Comparison of ENCODE assay signal across 8 cellular contexts in the genomic region with DNA sequence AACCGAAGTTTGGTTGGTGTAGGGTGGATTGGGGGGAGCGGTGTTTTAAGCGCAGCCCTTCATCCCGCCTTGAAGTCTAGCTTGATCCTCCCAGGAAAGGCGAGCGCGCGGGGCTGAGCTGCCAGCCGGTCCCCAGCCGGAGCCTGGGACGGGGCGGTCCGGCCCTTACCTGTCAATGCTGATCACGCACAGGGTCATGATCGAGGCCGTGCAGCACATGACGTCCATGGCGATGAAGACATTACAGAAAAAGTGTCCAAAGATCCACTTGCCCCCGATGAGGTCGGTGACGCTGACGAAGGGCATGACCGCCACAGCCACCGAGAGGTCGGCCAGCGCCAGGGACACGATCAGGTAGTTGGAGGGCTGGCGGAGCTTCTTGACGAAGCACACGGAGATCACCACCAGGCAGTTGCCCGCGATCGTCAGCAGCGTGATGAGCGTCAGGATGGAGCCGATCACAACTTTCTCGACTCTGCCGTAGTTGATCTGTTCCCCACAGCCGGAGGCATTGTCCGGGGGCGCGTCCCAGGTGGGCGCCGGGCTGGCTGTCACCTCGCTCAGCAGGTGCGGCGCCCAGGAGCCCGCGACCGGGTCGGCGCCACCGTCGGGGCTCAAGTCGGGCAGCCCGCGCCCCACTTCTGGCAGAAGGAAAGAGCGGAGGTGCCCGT.
DNase-seq lines count a peak whose midpoint lies in the region; ATAC-seq and TF ChIP-seq lines count a peak whose summit lies in the region.

No MANE protein-coding gene starts in this region.

- no peak overlapping the region for H3K27ac Mint-ChIP-seq in activated naive CD4-positive, alpha-beta T cell treated with anti-CD3 and anti-CD28 coated beads, Interleukin-2, amount 10 ng/mL, durations not matched to agents 7 days and 5 days
- no peak overlapping the region for H3K27ac Mint-ChIP-seq in stimulated activated naive CD8-positive, alpha-beta T cell treated with anti-CD3 and anti-CD28 coated beads, Interleukin-15, Interleukin-2, amounts not matched to agents 100 ng/mL and 50 ng/mL, for 24 hours

- peak overlapping the region in 1 of 2 experiments; percentile 56; a peak in 2 of 4 replicates for H3K4me3 ChIP-seq in DND-41 (ENCODE audit: low read depth in 1 of 2, low read length in 2 of 2)

- no peaks in the 10 kb centered on the region for H3K79me2 ChIP-seq in DND-41 (ENCODE audit: insufficient read depth, low read length)

- CTCF ChIA-PET in activated naive CD4-positive, alpha-beta T cell treated with anti-CD3 and anti-CD28 coated beads, Interleukin-2, amount 10 ng/mL, durations not matched to agents 7 days and 5 days (lab: Charles Lee) = interaction anchor here (0.7 to 1.0 kb wide), 2 partner anchors 9 to 54 kb away, joined by 3 to 6 read pairs; no protein-coding TSS in a partner anchor

- H3K4me1 ChIP-seq in DND-41 (ENCODE audit: insufficient read depth, low read length) = peaks cover 14% of the 10 kb centered on the region

- H3K9ac ChIP-seq in DND-41 (ENCODE audit: low read depth, low read length) = peak overlapping the region; percentile 36; the same call in 1 of the 2 replicates

- no peaks in the 10 kb centered on the region for H3K9me3 ChIP-seq in DND-41 (ENCODE audit: insufficient read depth, low read length, severe bottlenecking)

- DNase-seq in DND-41 (no peak), iPS-NIHi11 (ENCODE audit: low spot score) (peak; percentile 15), MV-4-11 (lab: John Stamatoyannopoulos, UW) (no peak)
- DNase-seq in activated naive CD4-positive, alpha-beta T cell treated with anti-CD3 and anti-CD28 coated beads, Interleukin-2, amount 10 ng/mL, durations not matched to agents 7 days and 5 days = peak; percentile 24

- no peaks in the 10 kb centered on the region for H3K36me3 Mint-ChIP-seq in activated naive CD4-positive, alpha-beta T cell treated with anti-CD3 and anti-CD28 coated beads, Interleukin-2, amount 10 ng/mL, durations not matched to agents 7 days and 5 days
- H3K36me3 Mint-ChIP-seq in stimulated activated naive CD8-positive, alpha-beta T cell treated with anti-CD3 and anti-CD28 coated beads, Interleukin-15, Interleukin-2, amounts not matched to agents 100 ng/mL and 50 ng/mL, for 24 hours (ENCODE audit: low read depth) = no peaks in the 10 kb centered on the region

- H3K27me3 ChIP-seq in DND-41 (ENCODE audit: insufficient read depth, low read length, poor library complexity) = peaks cover 80% of the 10 kb centered on the region

- H2AFZ ChIP-seq in DND-41 (ENCODE audit: low read depth, low read length) = no peak overlapping the region

- peaks cover 12% of the 10 kb centered on the region for H3K4me1 Mint-ChIP-seq in activated naive CD4-positive, alpha-beta T cell treated with anti-CD3 and anti-CD28 coated beads, Interleukin-2, amount 10 ng/mL, durations not matched to agents 7 days and 5 days
- H3K4me1 Mint-ChIP-seq in stimulated activated naive CD8-positive, alpha-beta T cell treated with anti-CD3 and anti-CD28 coated beads, Interleukin-15, Interleukin-2, amounts not matched to agents 100 ng/mL and 50 ng/mL, for 24 hours (ENCODE audit: low read depth) = peaks cover 19% of the 10 kb centered on the region

- H3K27me3 Mint-ChIP-seq in activated naive CD4-positive, alpha-beta T cell treated with anti-CD3 and anti-CD28 coated beads, Interleukin-2, amount 10 ng/mL, durations not matched to agents 7 days and 5 days = peaks cover 70% of the 10 kb centered on the region
- peaks cover 72% of the 10 kb centered on the region for H3K27me3 Mint-ChIP-seq in stimulated activated naive CD8-positive, alpha-beta T cell treated with anti-CD3 and anti-CD28 coated beads, Interleukin-15, Interleukin-2, amounts not matched to agents 100 ng/mL and 50 ng/mL, for 24 hours

- no peaks in the 10 kb centered on the region for H3K9me3 Mint-ChIP-seq in activated naive CD4-positive, alpha-beta T cell treated with anti-CD3 and anti-CD28 coated beads, Interleukin-2, amount 10 ng/mL, durations not matched to agents 7 days and 5 days
- no peaks in the 10 kb centered on the region for H3K9me3 Mint-ChIP-seq in stimulated activated naive CD8-positive, alpha-beta T cell treated with anti-CD3 and anti-CD28 coated beads, Interleukin-15, Interleukin-2, amounts not matched to agents 100 ng/mL and 50 ng/mL, for 24 hours

- no peaks in the 10 kb centered on the region for H3K36me3 ChIP-seq in DND-41 (ENCODE audit: insufficient read depth, low read length)

- peak overlapping the region; percentile 80 for H3K4me3 Mint-ChIP-seq in activated naive CD4-positive, alpha-beta T cell treated with anti-CD3 and anti-CD28 coated beads, Interleukin-2, amount 10 ng/mL, durations not matched to agents 7 days and 5 days
- H3K4me3 Mint-ChIP-seq in stimulated activated naive CD8-positive, alpha-beta T cell treated with anti-CD3 and anti-CD28 coated beads, Interleukin-15, Interleukin-2, amounts not matched to agents 100 ng/mL and 50 ng/mL, for 24 hours = peak overlapping the region; percentile 87

- no peak overlapping the region for H3K27ac ChIP-seq in DND-41 (ENCODE audit: low read length)

- TF ChIP-seq CTCF in DND-41 (IDR thresholded peaks at IDR 0.05; ENCODE audit: borderline replicate concordance, extremely low read depth, low read length, poor library complexity, severe bottlenecking) = no peak

- H3K4me2 ChIP-seq in DND-41 (ENCODE audit: insufficient read depth, low read length) = peak overlapping the region; percentile 82

- ATAC-seq in DND-41 (ENCODE audit: insufficient read depth, low read depth) (no peak), HG02884 (IDR thresholded peaks at IDR 0.05; ENCODE audit: unreplicated experiment) (peak; percentile 9), GM21390 (IDR thresholded peaks at IDR 0.05; ENCODE audit: unreplicated experiment) (no peak), GM19023 (IDR thresholded peaks at IDR 0.05; ENCODE audit: unreplicated experiment) (no peak)

- H4K20me1 ChIP-seq in DND-41 (ENCODE audit: insufficient read depth, low read length) = no peaks in the 10 kb centered on the region

Comparison
In these comparisons a context has a peak if more than half of its experiments do, and no peak if none do; other contexts are left out.
1. DNase-seq: peak in activated naive CD4-positive, alpha-beta T cell treated with anti-CD3 and anti-CD28 coated beads, Interleukin-2, amount 10 ng/mL, durations not matched to agents 7 days and 5 days (single experiment) and iPS-NIHi11 (single experiment); none in DND-41 (single experiment) and MV-4-11 (single experiment).